8 cellular contexts compared by ENCODE assay signal in the genomic region with DNA sequence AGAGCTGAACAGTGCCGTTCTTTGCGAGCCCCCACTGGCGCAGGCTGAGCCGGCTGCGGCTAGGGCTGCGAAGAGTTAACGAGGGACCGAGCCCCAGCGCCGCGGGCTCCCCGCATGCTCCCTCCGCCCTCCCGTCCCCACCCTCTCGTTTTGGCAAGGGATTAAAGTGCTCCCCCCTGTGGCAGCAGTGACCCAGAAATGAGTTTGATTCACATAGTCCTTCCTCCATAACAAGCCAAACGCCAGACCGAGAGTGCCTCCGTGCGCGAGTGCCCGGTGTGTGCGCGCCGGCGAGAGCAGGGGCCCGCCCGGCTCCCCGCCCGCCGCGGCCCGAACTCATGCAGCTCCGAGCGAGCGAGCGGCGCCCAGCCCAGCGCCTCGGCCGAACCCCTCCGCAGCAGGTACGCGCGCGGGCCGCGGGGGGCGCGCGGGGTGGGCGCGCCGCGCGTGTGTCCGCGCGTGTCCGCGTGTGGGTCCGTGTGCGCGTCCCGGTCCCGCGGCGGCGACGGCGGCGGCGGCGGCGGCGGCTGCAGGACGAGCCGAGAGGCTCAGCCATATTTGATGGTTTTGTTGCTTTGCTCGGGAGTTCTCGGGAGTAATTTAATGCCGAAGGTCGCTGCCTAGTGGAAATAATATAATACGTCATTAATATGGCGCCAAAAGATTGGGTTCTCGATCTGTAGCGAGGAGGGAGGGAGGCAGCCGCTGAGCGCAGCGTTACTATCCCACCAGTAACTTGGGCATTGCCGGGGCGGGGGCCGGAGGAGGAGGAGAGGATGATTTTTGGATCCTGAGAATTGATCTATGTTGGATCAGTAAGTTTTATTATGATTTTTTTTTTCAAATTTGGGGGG. TPM values are rescaled to one million over a fixed set of nuclear protein-coding genes. Genes with fewer than 3 reads are reported as not detected.
DNase-seq lines count a peak whose midpoint lies in the region; ATAC-seq, FAIRE-seq and TF ChIP-seq lines count a peak whose summit lies in the region.

A gene (plus strand): TSS at position 224 of the 854 bp plus-strand sequence. CDS start 22,059 bp downstream, outside the sequence.

- H3K36me3 Mint-ChIP-seq in T-helper 1 cell treated with Interleukin-12 subunit alpha and Interleukin-12 subunit beta and Interleukin-4 antibody, amounts not matched to agents 30 μg/mL and 1 μg/mL, for 36 hours (ENCODE audit: low read depth), result peaks cover 2% of the 10 kb centered on the region

- no peaks in the 10 kb centered on the region for H3K9me3 ChIP-seq in psoas muscle

- peak within 1 kb of the TSS; percentile 97 for H3K27ac ChIP-seq in psoas muscle

- peak within 1 kb of the TSS; percentile 100 for H3K4me3 Mint-ChIP-seq in T-helper 1 cell treated with Interleukin-12 subunit alpha and Interleukin-12 subunit beta and Interleukin-4 antibody, amounts not matched to agents 30 μg/mL and 1 μg/mL, for 36 hours

- H3K27me3 ChIP-seq in psoas muscle (ENCODE audit: insufficient read depth in 3 of 3, low read length in 2 of 3), result no peaks in the 10 kb centered on the region

- H3K4me1 ChIP-seq in psoas muscle, result peaks cover 8% of the 10 kb centered on the region

- H3K27ac Mint-ChIP-seq in T-helper 1 cell treated with Interleukin-12 subunit alpha and Interleukin-12 subunit beta and Interleukin-4 antibody, amounts not matched to agents 30 μg/mL and 1 μg/mL, for 36 hours, result peak within 1 kb of the TSS; percentile 100

- H3K4me1 Mint-ChIP-seq in T-helper 1 cell treated with Interleukin-12 subunit alpha and Interleukin-12 subunit beta and Interleukin-4 antibody, amounts not matched to agents 30 μg/mL and 1 μg/mL, for 36 hours (ENCODE audit: low read depth), result peaks cover 21% of the 10 kb centered on the region

- FAIRE-seq in urothelium cell line (lab: Jason Lieb, UNC), result no peak

- peak; percentile 66 for TF ChIP-seq POLR2A in GM15510 (IDR thresholded peaks at IDR 0.05; ENCODE audit: borderline replicate concordance, extremely low read depth, insufficient read length)

- WGBS in psoas muscle, 3 donors, result 0 to 1% (median 0%) methylated on average over 61 to 91 of the region's 91 CpGs

- no peaks in the 10 kb centered on the region for H3K27me3 Mint-ChIP-seq in T-helper 1 cell treated with Interleukin-12 subunit alpha and Interleukin-12 subunit beta and Interleukin-4 antibody, amounts not matched to agents 30 μg/mL and 1 μg/mL, for 36 hours (ENCODE audit: low read depth)

- H3K4me3 ChIP-seq in psoas muscle, result peak within 1 kb of the TSS; percentile 85

- H3K36me3 ChIP-seq in psoas muscle (ENCODE audit: insufficient read depth in 1 of 2, low read depth in 1 of 2), result no peaks in the 10 kb centered on the region

- no peaks in the 10 kb centered on the region for H3K9me3 Mint-ChIP-seq in T-helper 1 cell treated with Interleukin-12 subunit alpha and Interleukin-12 subunit beta and Interleukin-4 antibody, amounts not matched to agents 30 μg/mL and 1 μg/mL, for 36 hours

- DNase-seq in NCI-H1694 (lab: John Stamatoyannopoulos, UW), result peak; percentile 85
- peak; percentile 37 to 93 (median 84) for DNase-seq in amygdala (lab: John Stamatoyannopoulos, UW)
- DNase-seq in left ventricle myocardium superior, result peak; percentile 92
- peak; percentile 88 to 93 for DNase-seq in psoas muscle
- peak; percentile 89 for DNase-seq in urothelium cell line (ENCODE audit: low spot score)

- intact Hi-C loops in left ventricle myocardium superior (cut with micrococcal nuclease) (loop anchor here (5.0 kb wide), 1 partner anchor 522 kb away; a partner anchor contains a TSS), psoas muscle (cut with DNase I) (loop anchor here in 1 of 2 donors (5.0 to 10.0 kb wide), 3 partner anchors 43 to 525 kb away; a partner anchor contains a TSS)

- ATAC-seq in HG02885 (IDR thresholded peaks at IDR 0.05; ENCODE audit: poor library complexity, unreplicated experiment) (peak; percentile 54), left ventricle myocardium superior (peak; percentile 72), psoas muscle (peak; percentile 57 to 70 (median 66))

- no peak for TF ChIP-seq CTCF in psoas muscle (IDR thresholded peaks at IDR 0.05)

RNA-seq across cellular contexts. Expression of the gene that starts here (rescaled TPM):
- total RNA-seq in left ventricle myocardium superior (24.4 TPM), psoas muscle (10 to 100 TPM; 16.8 to 21.4 (median 19.0) TPM)
- 10 to 100 TPM in 1 of 3 donors, 1 to 10 TPM in 2; 5.8 to 16.4 (median 6.5) TPM for polyA plus RNA-seq in psoas muscle

Comparison
In these comparisons a context has a peak if more than half of its experiments do, and no peak if none do; other contexts are left out.
1. Peak in every context shown above with its lines: DNase-seq, ATAC-seq, H3K4me3 ChIP-seq and H3K27ac ChIP-seq.